9 cellular contexts compared by ENCODE assay signal in the genomic region with DNA sequence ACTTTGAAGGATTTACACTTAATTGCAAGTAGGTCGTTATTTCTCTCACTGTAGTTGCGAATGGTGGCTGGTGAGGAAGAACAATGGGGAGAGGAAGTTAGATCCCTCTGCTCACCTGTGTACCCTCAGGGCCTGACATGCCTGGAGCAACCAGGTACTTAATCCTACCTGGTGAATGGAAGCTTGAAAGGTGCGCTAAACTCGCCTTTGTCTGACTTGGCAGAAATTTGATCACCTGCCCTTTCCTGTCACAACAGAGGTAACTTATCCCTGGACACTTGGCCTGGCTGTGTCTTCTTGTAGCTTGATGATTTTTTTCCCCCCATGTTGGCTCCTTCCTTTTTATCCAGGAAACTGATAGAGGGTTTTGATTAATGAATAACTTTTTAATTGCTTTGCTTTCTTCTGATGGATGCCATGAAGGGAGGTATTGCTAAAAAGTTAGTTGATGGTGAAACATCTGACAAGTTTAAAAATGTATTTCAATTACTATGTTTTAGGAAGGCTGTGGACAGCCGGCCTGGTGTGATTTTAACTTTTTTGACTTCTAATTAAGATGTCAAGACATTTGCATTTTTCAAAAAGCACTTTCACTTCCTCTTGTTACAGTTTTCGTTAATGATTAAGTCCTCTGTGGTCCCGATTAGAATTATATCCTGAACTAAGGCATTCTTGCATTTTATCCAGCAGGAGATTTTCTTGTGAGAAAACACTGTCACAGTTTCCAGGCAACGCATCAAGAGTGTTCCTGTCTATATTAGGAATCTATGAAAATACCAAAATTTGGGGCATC. TPM values are rescaled to one million over a fixed set of nuclear protein-coding genes. Genes with fewer than 3 reads are reported as not detected.
DNase-seq lines count a peak whose midpoint lies in the region; ATAC-seq, FAIRE-seq and TF ChIP-seq lines count a peak whose summit lies in the region.
"Had no signal": no experiment of that assay in that cellular context is flagged by ENCODE, and none has a peak within 500 bp of the region (broad histone marks: within the 10 kb centered on the region; RNA-seq: fewer than 3 reads in every experiment).

No MANE protein-coding gene starts in this region.

- H3K36me3 ChIP-seq in mammary epithelial cell (ENCODE audit: insufficient read depth, low read length) (no peaks in the 10 kb centered on the region), astrocyte (ENCODE audit: insufficient read depth, low read length) (no peaks in the 10 kb centered on the region)

- 76% methylated on average over 8 of the region's 8 CpGs for WGBS in mammary epithelial cell (ENCODE audit: low coverage, missing lambda C conversion rate)

- in situ Hi-C loops in mammary epithelial cell (cut with MboI; ENCODE audit: low sequenced_read_pairs in 2 of 2): no loop called here

- H3K36me3 Mint-ChIP-seq in MCF 10A (ENCODE audit: insufficient read depth, unreplicated experiment) (peaks cover 70% of the 10 kb centered on the region), astrocyte (ENCODE audit: low read depth, unreplicated experiment) (no peaks in the 10 kb centered on the region)
- H3K36me3 Mint-ChIP-seq in activated CD8-positive, alpha-beta T cell treated with anti-CD3 and anti-CD28 coated beads for 36 hours (ENCODE audit: low read depth): no peaks in the 10 kb centered on the region

- no peak overlapping the region for H2AFZ ChIP-seq in mammary epithelial cell (ENCODE audit: low read depth, low read length)
- H2AFZ ChIP-seq in astrocyte (ENCODE audit: low read depth, low read length): no peak overlapping the region

- H3K9me3 ChIP-seq in mammary epithelial cell (replicated peaks; ENCODE audit: insufficient read depth, low read length): no peaks in the 10 kb centered on the region
- no peaks in the 10 kb centered on the region for H3K9me3 ChIP-seq in astrocyte (ENCODE audit: insufficient read depth, low read depth, low read length)

- H3K27me3 ChIP-seq in mammary epithelial cell (ENCODE audit: insufficient read depth, low read length): no peaks in the 10 kb centered on the region
- peaks cover 3% of the 10 kb centered on the region for H3K27me3 ChIP-seq in astrocyte (ENCODE audit: insufficient read depth, low read length)

- H3K4me2 ChIP-seq in mammary epithelial cell (ENCODE audit: insufficient read depth, low read depth, low read length) (no peak overlapping the region), astrocyte (ENCODE audit: low read length) (no peak overlapping the region)

- H3K79me2 ChIP-seq in mammary epithelial cell (ENCODE audit: insufficient read depth, low read length): no peaks in the 10 kb centered on the region
- no peaks in the 10 kb centered on the region for H3K79me2 ChIP-seq in astrocyte (ENCODE audit: insufficient read depth, low read length)

- H4K20me1 ChIP-seq in mammary epithelial cell (ENCODE audit: insufficient read depth, low read length) (no peaks in the 10 kb centered on the region), astrocyte (ENCODE audit: insufficient read depth, low read length) (no peaks in the 10 kb centered on the region)

- H3K9ac ChIP-seq in mammary epithelial cell (ENCODE audit: insufficient read depth, low read length) (no peak overlapping the region), astrocyte (ENCODE audit: low read length) (no peak overlapping the region)

- H3K27ac ChIP-seq in mammary epithelial cell (ENCODE audit: insufficient read depth, low read depth, low read length) (no peak overlapping the region), astrocyte (ENCODE audit: low read depth, low read length) (no peak overlapping the region)

- no peak for TF ChIP-seq CTCF in MCF 10A (IDR thresholded peaks at IDR 0.05; ENCODE audit: unreplicated experiment)
- TF ChIP-seq CTCF in mammary epithelial cell (conservative IDR thresholded peaks at IDR 0.05 in 1 of 2, IDR thresholded peaks at IDR 0.05 in 1 of 2; ENCODE audit: extremely low read depth in 1 of 2, insufficient read depth in 1 of 2, low read depth in 1 of 2, low read length in 2 of 2): no peak
- no peak for TF ChIP-seq CTCF in astrocyte (IDR thresholded peaks at IDR 0.05; ENCODE audit: insufficient read depth, low read depth, low read length)
- no peak for TF ChIP-seq CTCF in activated CD8-positive, alpha-beta T cell treated with anti-CD3 and anti-CD28 coated beads for 36 hours (IDR thresholded peaks at IDR 0.05)

- peak; percentile 85 for ATAC-seq in HG03175 (IDR thresholded peaks at IDR 0.05; ENCODE audit: unreplicated experiment)
- no peak for ATAC-seq in activated CD8-positive, alpha-beta T cell treated with anti-CD3 and anti-CD28 coated beads for 36 hours

- H3K4me1 ChIP-seq in mammary epithelial cell (ENCODE audit: insufficient read depth, low read length): no peaks in the 10 kb centered on the region
- no peaks in the 10 kb centered on the region for H3K4me1 ChIP-seq in astrocyte (ENCODE audit: insufficient read depth, low read length)

- BruUV-seq in MCF 10A (replicated peaks; lab: Mats Ljungman, UMichigan) (no TSS peak), mammary epithelial cell (replicated peaks; lab: Mats Ljungman, UMichigan) (no TSS peak)

- H3K27ac Mint-ChIP-seq in MCF 10A (ENCODE audit: low read depth, unreplicated experiment) (no peak overlapping the region), astrocyte (ENCODE audit: unreplicated experiment) (peak overlapping the region; percentile 20)
- H3K27ac Mint-ChIP-seq in activated CD8-positive, alpha-beta T cell treated with anti-CD3 and anti-CD28 coated beads for 36 hours: no peak overlapping the region

- DNase-seq in MCF 10A (ENCODE audit: unreplicated experiment): peak; percentile 56
- no peak for DNase-seq in mammary epithelial cell
- DNase-seq in astrocyte (ENCODE audit: low read depth): no peak
- DNase-seq in activated CD8-positive, alpha-beta memory T cell treated with anti-CD3 and anti-CD28 coated beads for 24 hours: no peak
- DNase-seq in stimulated activated CD4-positive, alpha-beta T cell treated with anti-CD3 and anti-CD28 coated beads, Interleukin-12 subunit alpha, Interleukin-12 subunit beta, amount 100 ng/mL, for 4 hours: no peak
- DNase-seq in cerebellar nuclear complex (lab: John Stamatoyannopoulos, UW): no peak
- DNase-seq in activated CD8-positive, alpha-beta T cell treated with anti-CD3 and anti-CD28 coated beads for 36 hours: no peak

- POLR2A ChIA-PET in MCF 10A (lab: Yijun Ruan, JAX): interaction anchor here (0.6 to 1.5 kb wide), 4 partner anchors 10 to 116 kb away, joined by 3 to 6 read pairs (median 4); no protein-coding TSS in a partner anchor
- POLR2A ChIA-PET in activated CD8-positive, alpha-beta T cell treated with anti-CD3 and anti-CD28 coated beads for 36 hours (lab: Charles Lee): no interaction called here

- H3K4me3 Mint-ChIP-seq in MCF 10A (ENCODE audit: unreplicated experiment): no peak overlapping the region
- H3K4me3 Mint-ChIP-seq in astrocyte (ENCODE audit: unreplicated experiment): no peak overlapping the region
- no peak overlapping the region for H3K4me3 Mint-ChIP-seq in activated CD8-positive, alpha-beta T cell treated with anti-CD3 and anti-CD28 coated beads for 36 hours

- H3K9me3 Mint-ChIP-seq in MCF 10A (ENCODE audit: unreplicated experiment) (peaks cover 7% of the 10 kb centered on the region), astrocyte (ENCODE audit: unreplicated experiment) (no peaks in the 10 kb centered on the region)
- H3K9me3 Mint-ChIP-seq in activated CD8-positive, alpha-beta T cell treated with anti-CD3 and anti-CD28 coated beads for 36 hours: peaks cover 1% of the 10 kb centered on the region

- dilution Hi-C loops in mammary epithelial cell (cut with HindIII; ENCODE audit: low sequenced_read_pairs): no loop called here

- H3K4me3 ChIP-seq in mammary epithelial cell (replicated peaks in 1 of 3; ENCODE audit: insufficient read depth in 1 of 3, low read depth in 2 of 3, low read length in 3 of 3): no peak overlapping the region
- H3K4me3 ChIP-seq in astrocyte (ENCODE audit: insufficient read depth, low read depth, low read length): no peak overlapping the region

- intact Hi-C loops in MCF 10A (cut with micrococcal nuclease) (no loop called here), mammary epithelial cell (cut with micrococcal nuclease) (loop anchor here (5.0 kb wide), 1 partner anchor 116 kb away; no protein-coding TSS in a partner anchor)
- intact Hi-C loops in activated CD8-positive, alpha-beta T cell treated with anti-CD3 and anti-CD28 coated beads for 36 hours (cut with micrococcal nuclease): no loop called here

- H3K4me1 Mint-ChIP-seq in MCF 10A (ENCODE audit: insufficient read depth, unreplicated experiment): peaks cover 34% of the 10 kb centered on the region
- H3K4me1 Mint-ChIP-seq in astrocyte (ENCODE audit: low read depth, unreplicated experiment): peaks cover 4% of the 10 kb centered on the region
- H3K4me1 Mint-ChIP-seq in activated CD8-positive, alpha-beta T cell treated with anti-CD3 and anti-CD28 coated beads for 36 hours (ENCODE audit: low read depth): no peaks in the 10 kb centered on the region

- CTCF ChIA-PET in MCF 10A (lab: Yijun Ruan, JAX): interaction anchor here (0.8 kb wide), 1 partner anchor 116 kb away, joined by 5 read pairs; no protein-coding TSS in a partner anchor
- CTCF ChIA-PET in mammary epithelial cell (lab: Charles Lee; ENCODE audit: low non-redundant PET): no interaction called here
- CTCF ChIA-PET in activated CD8-positive, alpha-beta T cell treated with anti-CD3 and anti-CD28 coated beads for 36 hours (lab: Charles Lee): no interaction called here

- H3K27me3 Mint-ChIP-seq in MCF 10A (ENCODE audit: insufficient read depth, unreplicated experiment) (no peaks in the 10 kb centered on the region), astrocyte (ENCODE audit: low read depth, unreplicated experiment) (peaks cover 36% of the 10 kb centered on the region)
- H3K27me3 Mint-ChIP-seq in activated CD8-positive, alpha-beta T cell treated with anti-CD3 and anti-CD28 coated beads for 36 hours: no peaks in the 10 kb centered on the region

- no peak for FAIRE-seq in astrocyte (lab: Jason Lieb, UNC)

RNA-seq across cellular contexts. Expression of a gene that starts 9.2 kb away (rescaled TPM):
- 33.3 and 47.4 TPM in 2 replicates for total RNA-seq in MCF 10A (2022)
- 1 to 10 TPM; 3.6 to 5.3 TPM for total RNA-seq in mammary epithelial cell
- 0.96 TPM for polyA plus RNA-seq in mammary epithelial cell
- 1.3 TPM for polyA minus RNA-seq in mammary epithelial cell
- total RNA-seq in astrocyte: 0.19 and 0.20 TPM in 2 replicates
- 1 to 10 TPM; 2.8 to 3.0 TPM for total RNA-seq in activated CD8-positive, alpha-beta T cell treated with anti-CD3 and anti-CD28 coated beads for 36 hours
- total RNA-seq: LHCN-M2 had no signal
